Comparison of ENCODE assay signal across 16 cellular contexts in genomic region chr2:60432202-60432601, GRCh38.
"Had no signal": no experiment of that assay in that cellular context is flagged by ENCODE, and none has a peak within 500 bp of the region (broad histone marks: within the 10 kb centered on the region; RNA-seq: fewer than 3 reads in every experiment).

No MANE protein-coding gene starts in this region.

- H3K4me3 ChIP-seq: gastrocnemius medialis, mucosa of descending colon, ovary, right atrium auricular region, tibial artery, upper lobe of right lung, vagina had no signal

- H3K9me3 ChIP-seq: gastrocnemius medialis, mucosa of descending colon, ovary, right atrium auricular region, tibial artery, upper lobe of right lung, vagina had no signal

- H3K9me3 Mint-ChIP-seq: central memory CD8-positive, alpha-beta T cell; effector memory CD8-positive, alpha-beta T cell; naive thymus-derived CD8-positive, alpha-beta T cell had no signal

- H3K27me3 Mint-ChIP-seq: central memory CD8-positive, alpha-beta T cell had no signal

- H3K4me3 Mint-ChIP-seq: central memory CD8-positive, alpha-beta T cell; effector memory CD8-positive, alpha-beta T cell; immature natural killer cell; naive thymus-derived CD8-positive, alpha-beta T cell had no signal

- FAIRE-seq: small intestine had no signal

- H3K36me3 ChIP-seq: gastrocnemius medialis, ovary, right atrium auricular region, tibial artery, upper lobe of right lung, vagina had no signal

- H3K27ac ChIP-seq: gastrocnemius medialis, ovary, right atrium auricular region, tibial artery, upper lobe of right lung, vagina had no signal

- ATAC-seq: effector memory CD8-positive, alpha-beta T cell; gastrocnemius medialis; left lobe of liver; mucosa of descending colon; naive thymus-derived CD8-positive, alpha-beta T cell had no signal

- DNase-seq: cortex of kidney; effector memory CD8-positive, alpha-beta T cell; gastrocnemius medialis; immature natural killer cell; mucosa of descending colon; naive thymus-derived CD8-positive, alpha-beta T cell; ovary; small intestine; stimulated activated CD4-positive, alpha-beta T cell treated with anti-CD3 and anti-CD28 coated beads, Interleukin-12 subunit alpha, Interleukin-12 subunit beta, amount 100 ng/mL, for 4 hours; stimulated activated naive CD4-positive, alpha-beta T cell treated with Interleukin-2 at 50 U/mL for 16 hours; tibial artery; upper lobe of right lung had no signal

- H3K27ac Mint-ChIP-seq: effector memory CD8-positive, alpha-beta T cell; immature natural killer cell; naive thymus-derived CD8-positive, alpha-beta T cell had no signal

- H3K4me1 Mint-ChIP-seq: central memory CD8-positive, alpha-beta T cell; immature natural killer cell had no signal

- H3K4me1 ChIP-seq: tibial artery, upper lobe of right lung, vagina had no signal

- H3K36me3 Mint-ChIP-seq: immature natural killer cell; naive thymus-derived CD8-positive, alpha-beta T cell had no signal

- H3K27me3 ChIP-seq: gastrocnemius medialis, ovary, right atrium auricular region, tibial artery, upper lobe of right lung, vagina had no signal
